In genomic region chr10:73584737-73585136, GRCh38 we compare ENCODE assay signal across 18 cellular contexts. TPM values are rescaled to one million over a fixed set of nuclear protein-coding genes. Genes with fewer than 3 reads are reported as not detected.
DNase-seq lines count a peak whose midpoint lies in the region; ATAC-seq, FAIRE-seq and TF ChIP-seq lines count a peak whose summit lies in the region.
"Had no signal": no experiment of that assay in that cellular context is flagged by ENCODE, and none has a peak within 500 bp of the region (broad histone marks: within the 10 kb centered on the region; RNA-seq: fewer than 3 reads in every experiment).

No MANE protein-coding gene starts in this region.

- DNase-seq in GM19239 (ENCODE audit: insufficient read length, low spot score) (peak; percentile 20), NB4 (ENCODE audit: low read depth) (peak; percentile 14), fibroblast of mammary gland (ENCODE audit: low read depth) (peak; percentile 73), substantia nigra (lab: John Stamatoyannopoulos, UW) (no peak), nephron progenitor cell (no peak), amniotic stem cell (lab: John Stamatoyannopoulos, UW) (no peak)
- DNase-seq in CD4-positive, alpha-beta memory T cell: no peak
- DNase-seq: activated naive CD4-positive, alpha-beta T cell treated with Interleukin-2 at 50 U/mL for 16 hours; heart right ventricle; left lung; MG63; NCI-H2107 had no signal

- no peaks in the 10 kb centered on the region for H3K36me3 Mint-ChIP-seq in CD4-positive, alpha-beta memory T cell
- peaks cover 41% of the 10 kb centered on the region for H3K36me3 Mint-ChIP-seq in nephron progenitor cell (ENCODE audit: low read depth)

- TF ChIP-seq CTCF in NB4 (IDR thresholded peaks at IDR 0.05; ENCODE audit: low read depth, low read length) (no peak), fibroblast of mammary gland (conservative IDR thresholded peaks at IDR 0.05; ENCODE audit: control insufficient read depth, insufficient read depth, low read depth, low read length) (no peak), nephron progenitor cell (IDR thresholded peaks at IDR 0.05) (no peak)

- peaks cover 0 to 2% (median under 1%) of the 10 kb centered on the region in 4 donors for H3K4me1 Mint-ChIP-seq in CD4-positive, alpha-beta memory T cell
- H3K4me1 Mint-ChIP-seq in nephron progenitor cell: peaks cover 10% of the 10 kb centered on the region

- no peaks in the 10 kb centered on the region for H3K27me3 ChIP-seq in CD4-positive, alpha-beta memory T cell (ENCODE audit: insufficient read depth, low read length)
- H3K27me3 ChIP-seq: cardiac muscle cell, heart right ventricle, left lung, MG63 had no signal

- H3K36me3 ChIP-seq in CD4-positive, alpha-beta memory T cell (ENCODE audit: insufficient read depth, low read length): no peaks in the 10 kb centered on the region
- H3K36me3 ChIP-seq: cardiac muscle cell, heart right ventricle, left lung, MG63 had no signal

- no peaks in the 10 kb centered on the region for H3K9me3 Mint-ChIP-seq in CD4-positive, alpha-beta memory T cell
- H3K9me3 Mint-ChIP-seq in nephron progenitor cell: peaks cover 14% of the 10 kb centered on the region
- H3K9me3 Mint-ChIP-seq: stimulated activated naive CD8-positive, alpha-beta T cell treated with anti-CD3 and anti-CD28 coated beads, Interleukin-15, Interleukin-2, amounts not matched to agents 100 ng/mL and 50 ng/mL, for 24 hours had no signal

- CTCF ChIA-PET in CD4-positive, alpha-beta memory T cell (lab: Charles Lee; ENCODE audit: partially characterized antibody): no interaction called here

- no peak overlapping the region for H3K4me3 ChIP-seq in NB4 (ENCODE audit: low read depth, low read length)
- no peak overlapping the region for H3K4me3 ChIP-seq in fibroblast of mammary gland (ENCODE audit: control insufficient read depth, low read depth, low read length)
- no peak overlapping the region for H3K4me3 ChIP-seq in CD4-positive, alpha-beta memory T cell (ENCODE audit: low read length in 2 of 2)
- H3K4me3 ChIP-seq: cardiac muscle cell, heart right ventricle, left lung, MG63 had no signal

- H3K4me3 Mint-ChIP-seq in CD4-positive, alpha-beta memory T cell: peak overlapping the region in 1 of 8 donors; percentile 41
- H3K4me3 Mint-ChIP-seq in nephron progenitor cell: no peak overlapping the region
- H3K4me3 Mint-ChIP-seq: neural crest cell; stimulated activated naive CD8-positive, alpha-beta T cell treated with anti-CD3 and anti-CD28 coated beads, Interleukin-15, Interleukin-2, amounts not matched to agents 100 ng/mL and 50 ng/mL, for 24 hours had no signal

- no peaks in the 10 kb centered on the region for H3K27me3 Mint-ChIP-seq in CD4-positive, alpha-beta memory T cell
- no peaks in the 10 kb centered on the region for H3K27me3 Mint-ChIP-seq in nephron progenitor cell (ENCODE audit: low read depth, poor library complexity)
- H3K27me3 Mint-ChIP-seq: stimulated activated naive CD8-positive, alpha-beta T cell treated with anti-CD3 and anti-CD28 coated beads, Interleukin-15, Interleukin-2, amounts not matched to agents 100 ng/mL and 50 ng/mL, for 24 hours had no signal

- POLR2A ChIA-PET in CD4-positive, alpha-beta memory T cell (lab: Charles Lee; ENCODE audit: partially characterized antibody): no interaction called here

- H3K4me1 ChIP-seq in CD4-positive, alpha-beta memory T cell (ENCODE audit: insufficient read depth, low read length): no peaks in the 10 kb centered on the region

- intact Hi-C loops in CD4-positive, alpha-beta memory T cell (cut with micrococcal nuclease): no loop called here

- H3K9me3 ChIP-seq in CD4-positive, alpha-beta memory T cell (ENCODE audit: control insufficient read depth in 1 of 2, low read length in 2 of 2): no peaks in the 10 kb centered on the region
- H3K9me3 ChIP-seq: left lung had no signal

- H3K27ac Mint-ChIP-seq in CD4-positive, alpha-beta memory T cell: no peak overlapping the region
- H3K27ac Mint-ChIP-seq in nephron progenitor cell: no peak overlapping the region
- H3K27ac Mint-ChIP-seq: stimulated activated naive CD8-positive, alpha-beta T cell treated with anti-CD3 and anti-CD28 coated beads, Interleukin-15, Interleukin-2, amounts not matched to agents 100 ng/mL and 50 ng/mL, for 24 hours had no signal

- peak overlapping the region; percentile 60 for H3K27ac ChIP-seq in substantia nigra (ENCODE audit: low read depth, low read length, poor library complexity, severe bottlenecking)
- H3K27ac ChIP-seq in CD4-positive, alpha-beta memory T cell (ENCODE audit: low read depth, low read length): no peak overlapping the region
- H3K27ac ChIP-seq: cardiac muscle cell, left lung had no signal

- no peak for TF ChIP-seq POLR2A in NB4 (IDR thresholded peaks at IDR 0.05; ENCODE audit: extremely low read depth, insufficient read length)

- ATAC-seq in GM18519 (IDR thresholded peaks at IDR 0.05; ENCODE audit: low FRiP score, unreplicated experiment): no peak
- ATAC-seq: heart right ventricle, left lung, SK-N-SH treated with all-trans-retinoic acid at 6 μM for 48 hours had no signal

- FAIRE-seq in GM19239 (lab: Jason Lieb, UNC): peak; percentile 49
- FAIRE-seq: endothelial cell of umbilical vein had no signal

RNA-seq across cellular contexts. Expression of gene USP54, which starts 6.4 kb away (rescaled TPM):
- 1 to 10 TPM; 7.4 to 7.6 TPM for total RNA-seq in CD4-positive, alpha-beta memory T cell
- 1 to 10 TPM in 1 of 2 donors, under 1 TPM in 1; 0.04 to 1.4 TPM for polyA plus RNA-seq in CD4-positive, alpha-beta memory T cell

RNA-seq across cellular contexts. Expression of gene MYOZ1, which starts 56.5 kb away (rescaled TPM):
- not detected for total RNA-seq in CD4-positive, alpha-beta memory T cell
- not detected for polyA plus RNA-seq in CD4-positive, alpha-beta memory T cell
- total RNA-seq: endothelial cell of umbilical vein had no signal
- polyA plus RNA-seq: endothelial cell of umbilical vein had no signal

Comparison
In these comparisons a context has a peak if more than half of its experiments do, and no peak if none do; other contexts are left out.
1. DNase-seq: peak in GM19239 (single experiment), NB4 (single experiment) and fibroblast of mammary gland (single experiment); none in substantia nigra (0 of 49), CD4-positive, alpha-beta memory T cell (0 of 5), nephron progenitor cell (single experiment) and amniotic stem cell (single experiment).